ENCODE assay signal across 8 cellular contexts in the genomic region with DNA sequence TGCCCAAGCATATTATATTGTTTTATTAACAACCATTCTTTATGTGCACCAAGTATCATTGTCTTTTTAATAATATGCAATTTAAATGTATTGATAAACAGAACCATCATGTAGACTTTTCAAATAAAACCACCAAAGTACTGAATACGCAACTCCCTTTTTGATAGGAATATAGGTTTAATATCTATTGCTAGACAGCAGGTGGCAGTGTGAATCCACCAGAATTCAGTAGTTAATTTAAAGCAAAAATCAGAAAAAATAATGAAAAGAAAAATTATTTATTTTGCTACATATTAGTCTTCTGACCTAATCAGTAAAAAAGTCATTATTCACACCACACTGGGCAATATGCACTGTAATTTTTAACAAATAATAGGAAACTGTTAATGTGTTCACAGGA.
A peak's percentile ranks its signal among the peaks of the same experiment; 100 is the strongest.
DNase-seq lines count a peak whose midpoint lies in the region; ATAC-seq and TF ChIP-seq lines count a peak whose summit lies in the region.

No MANE protein-coding gene starts in this region.

- ATAC-seq in HG02870 (IDR thresholded peaks at IDR 0.05; ENCODE audit: unreplicated experiment): no peak

- TF ChIP-seq CTCF in choroid plexus epithelial cell (conservative IDR thresholded peaks at IDR 0.05; ENCODE audit: low read depth, low read length): peak; percentile 50

- H3K4me3 ChIP-seq in choroid plexus epithelial cell (ENCODE audit: low read depth, low read length) (no peak overlapping the region), skeletal muscle cell (ENCODE audit: low read depth, low read length) (no peak overlapping the region)

- peak; percentile 19 for DNase-seq in NCI-H345 (lab: John Stamatoyannopoulos, UW)
- no peak for DNase-seq in NCI-H345 treated with DMSO at 0.1 percent for 48 hours (lab: John Stamatoyannopoulos, UW; ENCODE audit: unreplicated experiment)
- peak; percentile 8 for DNase-seq in NCI-H2227 (lab: John Stamatoyannopoulos, UW; ENCODE audit: unreplicated experiment)
- DNase-seq in choroid plexus epithelial cell (ENCODE audit: low read depth): peak; percentile 76
- peak; percentile 6 for DNase-seq in skeletal muscle cell (ENCODE audit: low read depth)
- DNase-seq in activated CD8-positive, alpha-beta memory T cell treated with anti-CD3 and anti-CD28 coated beads, Interleukin-2, amount 50 U/mL, for 48 hours: no peak
- no peak for DNase-seq in central memory CD4-positive, alpha-beta T cell

Comparison
In these comparisons a context has a peak if more than half of its experiments do, and no peak if none do; other contexts are left out.
1. DNase-seq: peak in NCI-H345 (single experiment), NCI-H2227 (single experiment), choroid plexus epithelial cell (single experiment) and skeletal muscle cell (single experiment); none in NCI-H345 treated with DMSO at 0.1 percent for 48 hours (single experiment), activated CD8-positive, alpha-beta memory T cell treated with anti-CD3 and anti-CD28 coated beads, Interleukin-2, amount 50 U/mL, for 48 hours (single experiment) and central memory CD4-positive, alpha-beta T cell (single experiment).